Comparison of ENCODE assay signal across 12 cellular contexts in the genomic region with DNA sequence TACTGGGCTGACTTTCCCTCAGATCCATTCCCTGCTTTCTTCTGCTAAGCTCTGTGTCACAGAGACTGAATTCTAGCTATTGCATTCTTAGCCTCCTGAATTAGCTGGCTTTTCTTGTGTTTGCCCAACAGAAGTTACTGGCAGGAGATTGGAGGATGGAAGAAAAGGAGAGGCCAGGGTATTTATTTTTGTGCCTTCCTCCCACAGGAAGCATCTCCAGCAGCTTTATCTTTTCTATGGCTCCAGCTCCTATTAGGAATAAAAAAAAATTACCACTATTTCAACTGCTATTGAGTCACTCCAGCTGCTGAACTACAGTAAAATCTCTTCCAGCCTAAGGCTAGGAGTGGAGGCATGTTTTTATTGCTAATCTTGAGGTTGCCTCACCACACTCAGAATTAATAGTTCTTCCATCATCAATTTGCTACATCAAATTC.
DNase-seq lines count a peak whose midpoint lies in the region; FAIRE-seq and TF ChIP-seq lines count a peak whose summit lies in the region.
"Had no signal": no experiment of that assay in that cellular context is flagged by ENCODE, and none has a peak within 500 bp of the region (broad histone marks: within the 10 kb centered on the region; RNA-seq: fewer than 3 reads in every experiment).

No MANE protein-coding gene starts in this region.

- no peaks in the 10 kb centered on the region for H3K9me3 ChIP-seq in tibial artery
- H3K9me3 ChIP-seq: neutrophil had no signal

- FAIRE-seq in frontal cortex (lab: Jason Lieb, UNC) = no peak
- FAIRE-seq: H1 had no signal

- peaks cover 0 to 4% (median 0%) of the 10 kb centered on the region in 4 donors for H3K4me1 ChIP-seq in tibial artery

- TF ChIP-seq CTCF in AG04449 (IDR thresholded peaks at IDR 0.05; ENCODE audit: insufficient read depth, low read length, missing control alignments) (no peak), choroid plexus epithelial cell (conservative IDR thresholded peaks at IDR 0.05; ENCODE audit: low read depth, low read length) (no peak), tibial artery (IDR thresholded peaks at IDR 0.05) (no peak)

- H3K27me3 ChIP-seq in tibial artery = no peaks in the 10 kb centered on the region
- H3K27me3 ChIP-seq: neutrophil had no signal

- no peaks in the 10 kb centered on the region for H3K36me3 ChIP-seq in tibial artery
- H3K36me3 ChIP-seq: neutrophil had no signal

- CTCF ChIA-PET in AG04449 (lab: Yijun Ruan, JAX) = interaction anchor here (1.3 to 1.4 kb wide), 2 partner anchors 14 to 1070 kb away, joined by 4 read pairs; no protein-coding TSS in a partner anchor

- intact Hi-C loops in tibial artery (cut with DNase I; ENCODE audit: low total_unique reads) = no loop called here

- DNase-seq in AG04449 (ENCODE audit: low read depth, low spot score) = peak; percentile 75
- peak; percentile 1 for DNase-seq in HPDE6-E6E7 (ENCODE audit: extremely low spot score)
- peak; percentile 78 for DNase-seq in choroid plexus epithelial cell (ENCODE audit: low read depth)
- peak; percentile 49 for DNase-seq in left kidney (ENCODE audit: low read depth, low spot score)
- DNase-seq in frontal cortex (ENCODE audit: low spot score in 2 of 2) = no peak
- no peak for DNase-seq in iPS-NIHi7 (ENCODE audit: extremely low spot score)
- DNase-seq in NCI-H2227 treated with DMSO at 0.1 percent for 48 hours (lab: John Stamatoyannopoulos, UW) = no peak
- no peak for DNase-seq in tibial artery
- DNase-seq: activated CD4-positive, alpha-beta T cell treated with anti-CD3 and anti-CD28 coated beads, Interleukin-2, amount 50 U/mL, for 4 hours; NCI-H2081 treated with DMSO at 0.1 percent for 48 hours had no signal

- H3K4me3 ChIP-seq in AG04449 (ENCODE audit: low read depth, low read length) (no peak overlapping the region), choroid plexus epithelial cell (ENCODE audit: low read depth, low read length) (no peak overlapping the region), tibial artery (no peak overlapping the region)

- POLR2A ChIA-PET in AG04449 (lab: Yijun Ruan, JAX) = no interaction called here

- H3K27ac ChIP-seq in tibial artery = no peak overlapping the region
- H3K27ac ChIP-seq: neutrophil had no signal

Comparison
In these comparisons a context has a peak if more than half of its experiments do, and no peak if none do; other contexts are left out.
1. DNase-seq: peak in AG04449 (single experiment), HPDE6-E6E7 (single experiment), choroid plexus epithelial cell (single experiment) and left kidney (single experiment); none in frontal cortex (0 of 2), iPS-NIHi7 (single experiment), NCI-H2227 treated with DMSO at 0.1 percent for 48 hours (single experiment) and tibial artery (0 of 2).